ENCODE assay signal across 1 cellular context in genomic region chr1:43367904-43368645, GRCh38.
TF ChIP-seq lines count a peak whose summit lies in the region.

Gene ELOVL1 (minus strand): TSS chr1:43368011. CDS start chr1:43365609, 2,402 bp downstream.

TF ChIP-seq in HEK293, 187 proteins besides CTCF, POLR2A, EP300 and RAD21 (continued from another document and continues in another):
- TF ChIP-seq ZFP69B (tag by site-specific recombination; IDR thresholded peaks at IDR 0.05) (peak; percentile 86), TSHZ1 (tag by site-specific recombination; IDR thresholded peaks at IDR 0.05; ENCODE audit: borderline replicate concordance) (no peak), ZNF354C (tag by site-specific recombination; IDR thresholded peaks at IDR 0.05; ENCODE audit: borderline replicate concordance, low read depth) (no peak), ZFHX2 (tag by site-specific recombination; conservative IDR thresholded peaks at IDR 0.05) (no peak), ZNF571 (tag by site-specific recombination; IDR thresholded peaks at IDR 0.05) (no peak), FEZF1 (tag by site-specific recombination; IDR thresholded peaks at IDR 0.05) (0 out of 2 replicates have a peak, but pooled peaks have one; percentile 12), ZBTB20 (tag by site-specific recombination; IDR thresholded peaks at IDR 0.05) (peak; percentile 99), GLIS2 (tag by site-specific recombination; IDR thresholded peaks at IDR 0.05) (peak; percentile 96), ZNF132 (tag by site-specific recombination; IDR thresholded peaks at IDR 0.05; ENCODE audit: borderline replicate concordance) (no peak), ZBTB44 (tag by site-specific recombination; IDR thresholded peaks at IDR 0.05) (no peak; the same call in 1 of the 2 replicates), HOXD13 (CRISPR knock-in tag; IDR thresholded peaks at IDR 0.05; ENCODE audit: borderline replicate concordance) (no peak), OVOL3 (tag by site-specific recombination; IDR thresholded peaks at IDR 0.05) (no peak), ZNF544 (tag by site-specific recombination; IDR thresholded peaks at IDR 0.05) (no peak), ZNF510 (tag by site-specific recombination; IDR thresholded peaks at IDR 0.05; ENCODE audit: insufficient replicate concordance) (no peak), ZNF223 (tag by site-specific recombination; IDR thresholded peaks at IDR 0.05) (no peak), ZNF521 (tag by site-specific recombination; IDR thresholded peaks at IDR 0.05) (no peak), MZF1 (tag by site-specific recombination; IDR thresholded peaks at IDR 0.05; ENCODE audit: borderline replicate concordance) (no peak), ZNF146 (tag by site-specific recombination; IDR thresholded peaks at IDR 0.05) (no peak), TRIM28 (IDR thresholded peaks at IDR 0.05; ENCODE audit: borderline replicate concordance, low read length) (peak; percentile 89), ZSCAN23 (tag by site-specific recombination; IDR thresholded peaks at IDR 0.05) (0 out of 2 replicates have a peak, but pooled peaks have one; percentile 77), ZNF140 (tag by site-specific recombination; IDR thresholded peaks at IDR 0.05) (no peak), ZNF837 (tag by site-specific recombination; IDR thresholded peaks at IDR 0.05) (no peak), ZNF16 (tag by site-specific recombination; IDR thresholded peaks at IDR 0.05; ENCODE audit: low read depth) (peak; percentile 53; the same call in 1 of the 2 replicates), ZNF239 (tag by site-specific recombination; IDR thresholded peaks at IDR 0.05) (no peak), ZNF157 (tag by site-specific recombination; IDR thresholded peaks at IDR 0.05) (no peak), ZEB2 (tag by site-specific recombination; IDR thresholded peaks at IDR 0.05) (peak; percentile 66; the same call in 1 of the 2 replicates), OSR2 (tag by site-specific recombination; IDR thresholded peaks at IDR 0.05) (peak; percentile 54; the same call in 1 of the 2 replicates), SCRT1 (tag by site-specific recombination; IDR thresholded peaks at IDR 0.05; ENCODE audit: borderline replicate concordance) (peak; percentile 61; the same call in 1 of the 2 replicates), ZNF138 (tag by site-specific recombination; IDR thresholded peaks at IDR 0.05; ENCODE audit: borderline replicate concordance) (no peak), SP7 (tag by site-specific recombination; IDR thresholded peaks at IDR 0.05) (peak; percentile 87), PRDM10 (tag by site-specific recombination; IDR thresholded peaks at IDR 0.05) (peak; percentile 99), ZNF48 (tag by site-specific recombination; IDR thresholded peaks at IDR 0.05) (no peak), ZNF639 (tag by site-specific recombination; IDR thresholded peaks at IDR 0.05) (no peak), ZNF701 (tag by site-specific recombination; IDR thresholded peaks at IDR 0.05) (no peak), ZNF24 (tag by site-specific recombination; IDR thresholded peaks at IDR 0.05) (peak; percentile 73; the same call in 1 of the 2 replicates), ZNF121 (tag by site-specific recombination; IDR thresholded peaks at IDR 0.05) (peak; percentile 89), REST (tag by site-specific recombination; IDR thresholded peaks at IDR 0.05) (no peak), ZNF555 (tag by site-specific recombination; conservative IDR thresholded peaks at IDR 0.05) (no peak), TCF7L2 (IDR thresholded peaks at IDR 0.05; ENCODE audit: borderline replicate concordance, low read depth, low read length) (no peak), SP3 (tag by site-specific recombination; IDR thresholded peaks at IDR 0.05) (peak; percentile 25), ZNF2 (tag by site-specific recombination; IDR thresholded peaks at IDR 0.05) (peak; percentile 91), ZFP3 (tag by site-specific recombination; IDR thresholded peaks at IDR 0.05; ENCODE audit: low read depth) (no peak), PRDM6 (tag by site-specific recombination; IDR thresholded peaks at IDR 0.05) (no peak), ZNF174 (tag by site-specific recombination; IDR thresholded peaks at IDR 0.05) (no peak), ZNF561 (tag by site-specific recombination; IDR thresholded peaks at IDR 0.05; ENCODE audit: borderline replicate concordance) (peak; percentile 44; the same call in 1 of the 2 replicates), ZNF391 (tag by site-specific recombination; IDR thresholded peaks at IDR 0.05; ENCODE audit: borderline replicate concordance, low read depth) (peak; percentile 75; the same call in 1 of the 2 replicates), ZNF558 (tag by site-specific recombination; IDR thresholded peaks at IDR 0.05) (no peak)
